8 cellular contexts compared by ENCODE assay signal in genomic region chr11:76152086-76152658, GRCh38. TPM values are rescaled to one million over a fixed set of nuclear protein-coding genes. Genes with fewer than 3 reads are reported as not detected.
A peak's percentile ranks its signal among the peaks of the same experiment; 100 is the strongest.
DNase-seq lines count a peak whose midpoint lies in the region; ATAC-seq, FAIRE-seq and TF ChIP-seq lines count a peak whose summit lies in the region.

No MANE protein-coding gene starts in this region.

- peaks cover 10% of the 10 kb centered on the region for H3K27me3 Mint-ChIP-seq in activated naive CD8-positive, alpha-beta T cell treated with anti-CD3 and anti-CD28 coated beads, Interleukin-2, amount 10 ng/mL, durations not matched to agents 7 days and 5 days

- H3K4me3 ChIP-seq in left ventricle myocardium inferior, result peak overlapping the region; percentile 66
- H3K4me3 ChIP-seq in psoas muscle, result peak overlapping the region; percentile 63

- no peaks in the 10 kb centered on the region for H3K36me3 ChIP-seq in left ventricle myocardium inferior
- H3K36me3 ChIP-seq in psoas muscle (ENCODE audit: insufficient read depth in 1 of 2, low read depth in 1 of 2), result no peaks in the 10 kb centered on the region

- DNase-seq in ACHN (peak; percentile 69), SKM-1 treated with dmso at 0.1 percent for 144 hours (lab: John Stamatoyannopoulos, UW; ENCODE audit: unreplicated experiment) (peak; percentile 71), left ventricle myocardium inferior (peak; percentile 89), psoas muscle (peak; percentile 91 to 95), urothelium cell line (ENCODE audit: low spot score) (peak; percentile 92)
- peak; percentile 88 for DNase-seq in activated naive CD8-positive, alpha-beta T cell treated with anti-CD3 and anti-CD28 coated beads, Interleukin-2, amount 10 ng/mL, durations not matched to agents 7 days and 5 days

- POLR2A ChIA-PET in activated naive CD8-positive, alpha-beta T cell treated with anti-CD3 and anti-CD28 coated beads, Interleukin-2, amount 10 ng/mL, durations not matched to agents 7 days and 5 days (lab: Charles Lee), result interaction anchor here (0.9 to 1.2 kb wide), 2 partner anchors 83 to 256 kb away, joined by 3 read pairs; no protein-coding TSS in a partner anchor

- peak; percentile 46 for FAIRE-seq in urothelium cell line (lab: Jason Lieb, UNC)

- peaks cover 21% of the 10 kb centered on the region for H3K4me1 ChIP-seq in left ventricle myocardium inferior
- peaks cover 8% of the 10 kb centered on the region for H3K4me1 ChIP-seq in psoas muscle

- H3K9me3 Mint-ChIP-seq in activated naive CD8-positive, alpha-beta T cell treated with anti-CD3 and anti-CD28 coated beads, Interleukin-2, amount 10 ng/mL, durations not matched to agents 7 days and 5 days, result no peaks in the 10 kb centered on the region

- H3K9me3 ChIP-seq in left ventricle myocardium inferior (replicated peaks) (no peaks in the 10 kb centered on the region), psoas muscle (no peaks in the 10 kb centered on the region)

- WGBS in psoas muscle, 3 donors, result 13 to 20% (median 18%) methylated on average over 29 of the region's 29 CpGs

- TF ChIP-seq CTCF in left ventricle myocardium inferior (IDR thresholded peaks at IDR 0.05; ENCODE audit: borderline replicate concordance) (peak; percentile 96), psoas muscle (IDR thresholded peaks at IDR 0.05) (peak; percentile 94)

- H3K4me3 Mint-ChIP-seq in activated naive CD8-positive, alpha-beta T cell treated with anti-CD3 and anti-CD28 coated beads, Interleukin-2, amount 10 ng/mL, durations not matched to agents 7 days and 5 days, result peak overlapping the region; percentile 74

- in situ Hi-C loops in ACHN (cut with HindIII; ENCODE audit: low pct_ligation_motif_present, low pct_unique_long_range_greater_than_20kb, low sequenced_read_pairs), result no loop called here

- intact Hi-C loops in left ventricle myocardium inferior (cut with micrococcal nuclease) (loop anchor here (5.0 kb wide), 1 partner anchor 255 kb away; no protein-coding TSS in a partner anchor), psoas muscle (cut with DNase I) (loop anchor here (2.0 to 10.0 kb wide), 4 partner anchors 255 to 350 kb away; no protein-coding TSS in a partner anchor)

- ATAC-seq in GM18909 (IDR thresholded peaks at IDR 0.05; ENCODE audit: poor library complexity, unreplicated experiment), result peak; percentile 62
- peak; percentile 77 for ATAC-seq in HG03442 (IDR thresholded peaks at IDR 0.05; ENCODE audit: unreplicated experiment)
- ATAC-seq in activated naive CD8-positive, alpha-beta T cell treated with anti-CD3 and anti-CD28 coated beads, Interleukin-2, amount 10 ng/mL, durations not matched to agents 7 days and 5 days (ENCODE audit: low read depth), result peak; percentile 87
- ATAC-seq in psoas muscle, result peak; percentile 92 to 99 (median 98)

- H3K36me3 Mint-ChIP-seq in activated naive CD8-positive, alpha-beta T cell treated with anti-CD3 and anti-CD28 coated beads, Interleukin-2, amount 10 ng/mL, durations not matched to agents 7 days and 5 days, result no peaks in the 10 kb centered on the region

- peak overlapping the region; percentile 58 for H3K27ac Mint-ChIP-seq in activated naive CD8-positive, alpha-beta T cell treated with anti-CD3 and anti-CD28 coated beads, Interleukin-2, amount 10 ng/mL, durations not matched to agents 7 days and 5 days

- H3K27ac ChIP-seq in left ventricle myocardium inferior (replicated peaks) (peak overlapping the region; percentile 55), psoas muscle (no peak overlapping the region)

- no peaks in the 10 kb centered on the region for H3K27me3 ChIP-seq in left ventricle myocardium inferior (ENCODE audit: low read depth)
- H3K27me3 ChIP-seq in psoas muscle (ENCODE audit: insufficient read depth in 3 of 3, low read length in 2 of 3), result no peaks in the 10 kb centered on the region

- peaks cover 21% of the 10 kb centered on the region for H3K4me1 Mint-ChIP-seq in activated naive CD8-positive, alpha-beta T cell treated with anti-CD3 and anti-CD28 coated beads, Interleukin-2, amount 10 ng/mL, durations not matched to agents 7 days and 5 days

RNA-seq across cellular contexts. Expression of gene WNT11, which starts 54.1 kb away (rescaled TPM):
- total RNA-seq in activated naive CD8-positive, alpha-beta T cell treated with anti-CD3 and anti-CD28 coated beads, Interleukin-2, amount 10 ng/mL, durations not matched to agents 7 days and 5 days, result 1 to 10 TPM; 1.4 to 2.1 TPM
- total RNA-seq in left ventricle myocardium inferior (22.7 TPM), psoas muscle (10 to 100 TPM in 1 of 4 donors, 1 to 10 TPM in 3; 6.4 to 13.0 (median 8.0) TPM)
- polyA plus RNA-seq in psoas muscle, result 1 to 10 TPM; 4.5 to 6.5 (median 4.8) TPM
